Comparison of ENCODE assay signal across 23 cellular contexts in genomic region chr5:9124837-9125236, GRCh38.
DNase-seq lines count a peak whose midpoint lies in the region; ATAC-seq, FAIRE-seq and TF ChIP-seq lines count a peak whose summit lies in the region.
"Had no signal": no experiment of that assay in that cellular context is flagged by ENCODE, and none has a peak within 500 bp of the region (broad histone marks: within the 10 kb centered on the region; RNA-seq: fewer than 3 reads in every experiment).

No MANE protein-coding gene starts in this region.

- H3K4me2 ChIP-seq in A549 = no peak overlapping the region
- peak overlapping the region; percentile 91; the same call in 1 of the 2 replicates for H3K4me2 ChIP-seq in OCI-LY3 (ENCODE audit: low read length)
- H3K4me2 ChIP-seq in hepatocyte = no peak overlapping the region

- peaks cover 6% of the 10 kb centered on the region for H3K36me3 Mint-ChIP-seq in neural crest cell (ENCODE audit: low read depth)
- H3K36me3 Mint-ChIP-seq: CD8-positive, alpha-beta T cell had no signal

- TF ChIP-seq CTCF in A549 (IDR thresholded peaks at IDR 0.05) (no peak), OCI-LY3 (IDR thresholded peaks at IDR 0.05; ENCODE audit: low read depth, low read length) (no peak), neural crest cell (conservative IDR thresholded peaks at IDR 0.05) (no peak), hepatocyte (IDR thresholded peaks at IDR 0.05; ENCODE audit: poor library complexity) (no peak)

- peak overlapping the region; percentile 23 for H3K27ac Mint-ChIP-seq in neural crest cell (ENCODE audit: unreplicated experiment)
- H3K27ac Mint-ChIP-seq: B cell; CD4-positive, alpha-beta T cell; CD8-positive, alpha-beta T cell had no signal

- H2AFZ ChIP-seq in OCI-LY3 (ENCODE audit: low read depth, low read length) = no peak overlapping the region
- no peak overlapping the region for H2AFZ ChIP-seq in hepatocyte

- no peaks in the 10 kb centered on the region for H3K27me3 Mint-ChIP-seq in neural crest cell (ENCODE audit: low read depth)
- H3K27me3 Mint-ChIP-seq: B cell; CD4-positive, alpha-beta T cell had no signal

- H4K20me1 ChIP-seq in OCI-LY3 (ENCODE audit: insufficient read depth, low read length) = no peaks in the 10 kb centered on the region
- H4K20me1 ChIP-seq in hepatocyte (ENCODE audit: insufficient read depth, poor library complexity, severe bottlenecking) = no peaks in the 10 kb centered on the region
- H4K20me1 ChIP-seq: BLaER1 treated with 17β-estradiol and CSF1 and Interleukin-3, amounts not matched to agents 10 nM and 100 nM had no signal

- DNase-seq in A549 (ENCODE audit: low read depth in 1 of 2, low spot score in 1 of 2) (no peak), HTR-8/SVneo (ENCODE audit: insufficient read length, low spot score) (no peak), neural crest cell (ENCODE audit: low read depth, low spot score) (no peak), NCI-H2107 (lab: John Stamatoyannopoulos, UW) (no peak), hepatocyte (ENCODE audit: low spot score) (no peak)
- DNase-seq: 8988T; AML-193; Caco-2; Calu3; CD4-positive, alpha-beta T cell; CD8-positive, alpha-beta T cell; DMS79 treated with DMSO at 0.1 percent for 48 hours; GF-D8 had no signal

- no peak overlapping the region for H3K4me3 Mint-ChIP-seq in neural crest cell
- H3K4me3 Mint-ChIP-seq: B cell; CD4-positive, alpha-beta T cell; CD8-positive, alpha-beta T cell had no signal

- FAIRE-seq in A549 (lab: Jason Lieb, UNC) (no peak), HTR-8/SVneo (lab: Jason Lieb, UNC) (peak; percentile 76)
- FAIRE-seq: A204.1, D721Med, G401.6, GM12891, GM19239 had no signal

- H3K36me3 ChIP-seq in OCI-LY3 (replicated peaks; ENCODE audit: low read depth, low read length) = no peaks in the 10 kb centered on the region
- no peaks in the 10 kb centered on the region for H3K36me3 ChIP-seq in hepatocyte (replicated peaks; ENCODE audit: insufficient read depth, low read depth)
- H3K36me3 ChIP-seq: BLaER1 treated with 17β-estradiol and CSF1 and Interleukin-3, amounts not matched to agents 10 nM and 100 nM had no signal

- no peaks in the 10 kb centered on the region for H3K79me2 ChIP-seq in OCI-LY3 (ENCODE audit: low read length)
- H3K79me2 ChIP-seq in hepatocyte = no peaks in the 10 kb centered on the region

- WGBS in A549 (ENCODE audit: missing lambda C conversion rate) = 9% methylated on average over 6 of the region's 6 CpGs
- WGBS in hepatocyte (ENCODE audit: low lambda C conversion rate, missing lambda C conversion rate) = 97% methylated on average over 6 of the region's 6 CpGs

- ATAC-seq in A549 (no peak), HG03571 (IDR thresholded peaks at IDR 0.05; ENCODE audit: unreplicated experiment) (no peak)
- ATAC-seq: CD8-positive, alpha-beta T cell had no signal

- no peak overlapping the region for H3K4me3 ChIP-seq in A549
- H3K4me3 ChIP-seq in OCI-LY3 (ENCODE audit: low read length) = no peak overlapping the region
- no peak overlapping the region for H3K4me3 ChIP-seq in hepatocyte
- H3K4me3 ChIP-seq: BLaER1 treated with 17β-estradiol and CSF1 and Interleukin-3, amounts not matched to agents 10 nM and 100 nM had no signal

- H3K27ac ChIP-seq in A549 (no peak overlapping the region), OCI-LY3 (ENCODE audit: low read length) (no peak overlapping the region; the same call in 1 of the 2 replicates), hepatocyte (no peak overlapping the region)
- H3K27ac ChIP-seq: BLaER1 treated with 17β-estradiol and CSF1 and Interleukin-3, amounts not matched to agents 10 nM and 100 nM; C4-2B had no signal

- TF ChIP-seq POLR2A in A549 (IDR thresholded peaks at IDR 0.05; ENCODE audit: low read length) = no peak

- H3K27me3 ChIP-seq in OCI-LY3 (ENCODE audit: low read depth, low read length) = no peaks in the 10 kb centered on the region
- H3K27me3 ChIP-seq in hepatocyte = no peaks in the 10 kb centered on the region
- H3K27me3 ChIP-seq: BLaER1 treated with 17β-estradiol and CSF1 and Interleukin-3, amounts not matched to agents 10 nM and 100 nM had no signal

- no peaks in the 10 kb centered on the region for H3K9me2 ChIP-seq in hepatocyte (replicated peaks; ENCODE audit: insufficient read depth)

- TF ChIP-seq RAD21 in A549 (conservative IDR thresholded peaks at IDR 0.05 in 1 of 2, IDR thresholded peaks at IDR 0.05 in 1 of 2) = no peak

- H3K9me3 Mint-ChIP-seq in neural crest cell = peaks cover 3% of the 10 kb centered on the region

- POLR2A ChIA-PET in A549 (lab: Yijun Ruan, JAX) = no interaction called here

- no peak overlapping the region for H3K9ac ChIP-seq in OCI-LY3 (ENCODE audit: low read length)
- H3K9ac ChIP-seq: BLaER1 treated with 17β-estradiol and CSF1 and Interleukin-3, amounts not matched to agents 10 nM and 100 nM had no signal

- CTCF ChIA-PET in A549 (lab: Yijun Ruan, JAX) = no interaction called here

- H3K9me3 ChIP-seq in A549 = no peaks in the 10 kb centered on the region
- H3K9me3 ChIP-seq in OCI-LY3 (ENCODE audit: insufficient read depth, low read length) = no peaks in the 10 kb centered on the region
- H3K9me3 ChIP-seq in hepatocyte (ENCODE audit: low read depth) = no peaks in the 10 kb centered on the region
- H3K9me3 ChIP-seq: BLaER1 treated with 17β-estradiol and CSF1 and Interleukin-3, amounts not matched to agents 10 nM and 100 nM; Caco-2 had no signal

- peaks cover 13% of the 10 kb centered on the region for H3K4me1 Mint-ChIP-seq in neural crest cell
- H3K4me1 Mint-ChIP-seq: B cell had no signal

- H3K4me1 ChIP-seq in A549 (no peaks in the 10 kb centered on the region), OCI-LY3 (ENCODE audit: low read length) (peaks cover 47% of the 10 kb centered on the region), hepatocyte (ENCODE audit: insufficient read depth) (no peaks in the 10 kb centered on the region)
- H3K4me1 ChIP-seq: Caco-2 had no signal

- no peak for TF ChIP-seq EP300 in A549 (IDR thresholded peaks at IDR 0.05)

TF ChIP-seq in A549, 52 proteins besides CTCF, POLR2A, EP300 and RAD21:
- TF ChIP-seq USF2 (IDR thresholded peaks at IDR 0.05) = no peak
- TF ChIP-seq MAFK (IDR thresholded peaks at IDR 0.05; ENCODE audit: partially characterized antibody) = peak; percentile 69
